In the genomic region with DNA sequence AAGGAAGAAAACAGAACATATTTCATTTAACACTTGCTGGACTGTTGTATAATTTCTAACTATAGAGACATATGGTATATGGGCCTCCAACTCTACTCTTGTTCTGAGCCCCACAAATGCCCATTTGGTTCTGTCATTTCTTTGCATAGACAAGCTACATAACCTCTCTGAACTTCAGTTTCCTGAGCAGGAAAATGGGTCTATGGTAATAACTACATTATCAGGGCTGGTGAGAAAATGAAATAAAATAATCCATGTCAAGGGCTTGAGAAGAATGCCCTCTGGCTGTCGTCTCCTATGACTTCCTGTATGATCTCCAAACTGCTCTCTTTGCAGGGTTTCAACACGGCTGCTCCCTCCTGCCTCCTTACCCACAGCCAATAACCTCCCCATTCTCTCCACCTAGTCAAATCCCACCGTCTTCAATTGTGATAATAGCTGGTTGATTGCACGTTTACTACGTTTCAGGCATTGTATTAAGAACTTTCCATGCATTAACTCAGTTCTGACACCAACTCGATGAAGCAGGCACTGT, we compare ENCODE assay signal across 1 cellular context.
TF ChIP-seq lines count a peak whose summit lies in the region.

No MANE protein-coding gene starts in this region.

TF ChIP-seq in HepG2, 621 proteins besides CTCF, POLR2A, EP300 and RAD21 (continued from another document and continues in another):
- TF ChIP-seq, protein P1, sequence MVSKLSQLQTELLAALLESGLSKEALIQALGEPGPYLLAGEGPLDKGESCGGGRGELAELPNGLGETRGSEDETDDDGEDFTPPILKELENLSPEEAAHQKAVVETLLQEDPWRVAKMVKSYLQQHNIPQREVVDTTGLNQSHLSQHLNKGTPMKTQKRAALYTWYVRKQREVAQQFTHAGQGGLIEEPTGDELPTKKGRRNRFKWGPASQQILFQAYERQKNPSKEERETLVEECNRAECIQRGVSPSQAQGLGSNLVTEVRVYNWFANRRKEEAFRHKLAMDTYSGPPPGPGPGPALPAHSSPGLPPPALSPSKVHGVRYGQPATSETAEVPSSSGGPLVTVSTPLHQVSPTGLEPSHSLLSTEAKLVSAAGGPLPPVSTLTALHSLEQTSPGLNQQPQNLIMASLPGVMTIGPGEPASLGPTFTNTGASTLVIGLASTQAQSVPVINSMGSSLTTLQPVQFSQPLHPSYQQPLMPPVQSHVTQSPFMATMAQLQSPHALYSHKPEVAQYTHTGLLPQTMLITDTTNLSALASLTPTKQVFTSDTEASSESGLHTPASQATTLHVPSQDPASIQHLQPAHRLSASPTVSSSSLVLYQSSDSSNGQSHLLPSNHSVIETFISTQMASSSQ (IDR thresholded peaks at IDR 0.05; ENCODE audit: low read depth): no peak
- TF ChIP-seq, protein P1 (CRISPR knock-in tag; IDR thresholded peaks at IDR 0.05; ENCODE audit: borderline replicate concordance): no peak
- TF ChIP-seq ZNF790 (CRISPR knock-in tag; IDR thresholded peaks at IDR 0.05; ENCODE audit: borderline replicate concordance): no peak
- TF ChIP-seq, protein P2, sequence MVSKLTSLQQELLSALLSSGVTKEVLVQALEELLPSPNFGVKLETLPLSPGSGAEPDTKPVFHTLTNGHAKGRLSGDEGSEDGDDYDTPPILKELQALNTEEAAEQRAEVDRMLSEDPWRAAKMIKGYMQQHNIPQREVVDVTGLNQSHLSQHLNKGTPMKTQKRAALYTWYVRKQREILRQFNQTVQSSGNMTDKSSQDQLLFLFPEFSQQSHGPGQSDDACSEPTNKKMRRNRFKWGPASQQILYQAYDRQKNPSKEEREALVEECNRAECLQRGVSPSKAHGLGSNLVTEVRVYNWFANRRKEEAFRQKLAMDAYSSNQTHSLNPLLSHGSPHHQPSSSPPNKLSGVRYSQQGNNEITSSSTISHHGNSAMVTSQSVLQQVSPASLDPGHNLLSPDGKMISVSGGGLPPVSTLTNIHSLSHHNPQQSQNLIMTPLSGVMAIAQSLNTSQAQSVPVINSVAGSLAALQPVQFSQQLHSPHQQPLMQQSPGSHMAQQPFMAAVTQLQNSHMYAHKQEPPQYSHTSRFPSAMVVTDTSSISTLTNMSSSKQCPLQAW (CRISPR knock-in tag; IDR thresholded peaks at IDR 0.05): no peak
- TF ChIP-seq NCOA1 (CRISPR knock-in tag; IDR thresholded peaks at IDR 0.05): no peak
- no peak for TF ChIP-seq PITX1 (CRISPR knock-in tag; IDR thresholded peaks at IDR 0.05)
- TF ChIP-seq ZNF430 (CRISPR knock-in tag; IDR thresholded peaks at IDR 0.05): no peak; the same call in 1 of the 2 replicates
- no peak for TF ChIP-seq AHR (CRISPR knock-in tag; IDR thresholded peaks at IDR 0.05)
- no peak for TF ChIP-seq CBX2 (IDR thresholded peaks at IDR 0.05; ENCODE audit: low read depth, low read length)
- TF ChIP-seq CBX2 (CRISPR knock-in tag; IDR thresholded peaks at IDR 0.05; ENCODE audit: low read depth): no peak
- TF ChIP-seq ZNF7 (CRISPR knock-in tag; IDR thresholded peaks at IDR 0.05): no peak
- no peak for TF ChIP-seq ZNF660 (CRISPR knock-in tag; IDR thresholded peaks at IDR 0.05; ENCODE audit: borderline replicate concordance, low read depth)
- no peak for TF ChIP-seq MTF2 (CRISPR knock-in tag; IDR thresholded peaks at IDR 0.05; ENCODE audit: borderline replicate concordance)
- no peak for TF ChIP-seq ARNTL (CRISPR knock-in tag; IDR thresholded peaks at IDR 0.05)
- TF ChIP-seq ZNF224 (CRISPR knock-in tag; IDR thresholded peaks at IDR 0.05): no peak
- TF ChIP-seq RFX1 (IDR thresholded peaks at IDR 0.05): no peak
- no peak for TF ChIP-seq HDAC1 (CRISPR knock-in tag; IDR thresholded peaks at IDR 0.05)
- TF ChIP-seq, protein P3, sequence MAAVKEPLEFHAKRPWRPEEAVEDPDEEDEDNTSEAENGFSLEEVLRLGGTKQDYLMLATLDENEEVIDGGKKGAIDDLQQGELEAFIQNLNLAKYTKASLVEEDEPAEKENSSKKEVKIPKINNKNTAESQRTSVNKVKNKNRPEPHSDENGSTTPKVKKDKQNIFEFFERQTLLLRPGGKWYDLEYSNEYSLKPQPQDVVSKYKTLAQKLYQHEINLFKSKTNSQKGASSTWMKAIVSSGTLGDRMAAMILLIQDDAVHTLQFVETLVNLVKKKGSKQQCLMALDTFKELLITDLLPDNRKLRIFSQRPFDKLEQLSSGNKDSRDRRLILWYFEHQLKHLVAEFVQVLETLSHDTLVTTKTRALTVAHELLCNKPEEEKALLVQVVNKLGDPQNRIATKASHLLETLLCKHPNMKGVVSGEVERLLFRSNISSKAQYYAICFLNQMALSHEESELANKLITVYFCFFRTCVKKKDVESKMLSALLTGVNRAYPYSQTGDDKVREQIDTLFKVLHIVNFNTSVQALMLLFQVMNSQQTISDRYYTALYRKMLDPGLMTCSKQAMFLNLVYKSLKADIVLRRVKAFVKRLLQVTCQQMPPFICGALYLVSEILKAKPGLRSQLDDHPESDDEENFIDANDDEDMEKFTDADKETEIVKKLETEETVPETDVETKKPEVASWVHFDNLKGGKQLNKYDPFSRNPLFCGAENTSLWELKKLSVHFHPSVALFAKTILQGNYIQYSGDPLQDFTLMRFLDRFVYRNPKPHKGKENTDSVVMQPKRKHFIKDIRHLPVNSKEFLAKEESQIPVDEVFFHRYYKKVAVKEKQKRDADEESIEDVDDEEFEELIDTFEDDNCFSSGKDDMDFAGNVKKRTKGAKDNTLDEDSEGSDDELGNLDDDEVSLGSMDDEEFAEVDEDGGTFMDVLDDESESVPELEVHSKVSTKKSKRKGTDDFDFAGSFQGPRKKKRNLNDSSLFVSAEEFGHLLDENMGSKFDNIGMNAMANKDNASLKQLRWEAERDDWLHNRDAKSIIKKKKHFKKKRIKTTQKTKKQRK (IDR thresholded peaks at IDR 0.05; ENCODE audit: low read length): no peak
- TF ChIP-seq CBFB (CRISPR knock-in tag; IDR thresholded peaks at IDR 0.05): no peak
- no peak for TF ChIP-seq ZNF644 (CRISPR knock-in tag; IDR thresholded peaks at IDR 0.05; ENCODE audit: low read depth)
- no peak for TF ChIP-seq KMT2B (CRISPR knock-in tag; IDR thresholded peaks at IDR 0.05)
- TF ChIP-seq ZBTB10 (CRISPR knock-in tag; IDR thresholded peaks at IDR 0.05; ENCODE audit: borderline replicate concordance): no peak
- no peak for TF ChIP-seq ZNF143 (CRISPR knock-in tag; IDR thresholded peaks at IDR 0.05)
- no peak for TF ChIP-seq GPBP1L1 (CRISPR knock-in tag; IDR thresholded peaks at IDR 0.05)
- 0 out of 2 replicates have a peak, but pooled peaks have one; percentile 61 for TF ChIP-seq TBP (CRISPR knock-in tag; IDR thresholded peaks at IDR 0.05)
- TF ChIP-seq ZNF577 (CRISPR knock-in tag; IDR thresholded peaks at IDR 0.05; ENCODE audit: borderline replicate concordance, low read depth): no peak
- no peak for TF ChIP-seq CREB3 (CRISPR knock-in tag; IDR thresholded peaks at IDR 0.05)
- TF ChIP-seq ZNF605 (CRISPR knock-in tag; IDR thresholded peaks at IDR 0.05): 0 out of 2 replicates have a peak, but pooled peaks have one; percentile 49
- TF ChIP-seq ZNF180 (CRISPR knock-in tag; IDR thresholded peaks at IDR 0.05; ENCODE audit: borderline replicate concordance, low read depth): no peak
- no peak for TF ChIP-seq ZNF558 (CRISPR knock-in tag; IDR thresholded peaks at IDR 0.05; ENCODE audit: borderline replicate concordance)
- TF ChIP-seq, protein P4, sequence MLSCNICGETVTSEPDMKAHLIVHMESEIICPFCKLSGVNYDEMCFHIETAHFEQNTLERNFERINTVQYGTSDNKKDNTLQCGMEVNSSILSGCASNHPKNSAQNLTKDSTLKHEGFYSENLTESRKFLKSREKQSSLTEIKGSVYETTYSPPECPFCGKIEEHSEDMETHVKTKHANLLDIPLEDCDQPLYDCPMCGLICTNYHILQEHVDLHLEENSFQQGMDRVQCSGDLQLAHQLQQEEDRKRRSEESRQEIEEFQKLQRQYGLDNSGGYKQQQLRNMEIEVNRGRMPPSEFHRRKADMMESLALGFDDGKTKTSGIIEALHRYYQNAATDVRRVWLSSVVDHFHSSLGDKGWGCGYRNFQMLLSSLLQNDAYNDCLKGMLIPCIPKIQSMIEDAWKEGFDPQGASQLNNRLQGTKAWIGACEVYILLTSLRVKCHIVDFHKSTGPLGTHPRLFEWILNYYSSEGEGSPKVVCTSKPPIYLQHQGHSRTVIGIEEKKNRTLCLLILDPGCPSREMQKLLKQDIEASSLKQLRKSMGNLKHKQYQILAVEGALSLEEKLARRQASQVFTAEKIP (CRISPR knock-in tag; IDR thresholded peaks at IDR 0.05; ENCODE audit: borderline replicate concordance): no peak
- TF ChIP-seq ZNF747 (CRISPR knock-in tag; IDR thresholded peaks at IDR 0.05; ENCODE audit: borderline replicate concordance): peak; percentile 55; the same call in 1 of the 2 replicates
- no peak for TF ChIP-seq PHB2 (IDR thresholded peaks at IDR 0.05; ENCODE audit: partially characterized antibody)
- TF ChIP-seq MAX (IDR thresholded peaks at IDR 0.05): no peak
- TF ChIP-seq ZNF124 (CRISPR knock-in tag; IDR thresholded peaks at IDR 0.05): 0 out of 2 replicates have a peak, but pooled peaks have one; percentile 33
- no peak for TF ChIP-seq NFRKB (IDR thresholded peaks at IDR 0.05)
- no peak for TF ChIP-seq ZSCAN22 (CRISPR knock-in tag; IDR thresholded peaks at IDR 0.05)
- TF ChIP-seq SKIL (CRISPR knock-in tag; IDR thresholded peaks at IDR 0.05; ENCODE audit: borderline replicate concordance): no peak
- no peak for TF ChIP-seq SIX4 (CRISPR knock-in tag; IDR thresholded peaks at IDR 0.05)
- TF ChIP-seq KDM5A (IDR thresholded peaks at IDR 0.05; ENCODE audit: borderline replicate concordance, low read length): no peak
- TF ChIP-seq KDM3A (CRISPR knock-in tag; IDR thresholded peaks at IDR 0.05; ENCODE audit: low read depth): no peak
- TF ChIP-seq POLR2AphosphoS2 (IDR thresholded peaks at IDR 0.05; ENCODE audit: low read depth, low read length): no peak
- no peak for TF ChIP-seq ZMAT5 (CRISPR knock-in tag; IDR thresholded peaks at IDR 0.05; ENCODE audit: borderline replicate concordance, low read depth)
- TF ChIP-seq ZNF563 (CRISPR knock-in tag; IDR thresholded peaks at IDR 0.05): no peak
